12 cellular contexts compared by ENCODE assay signal in genomic region chr11:63845305-63845704, GRCh38. TPM values are rescaled to one million over a fixed set of nuclear protein-coding genes. Genes with fewer than 3 reads are reported as not detected.
DNase-seq lines count a peak whose midpoint lies in the region; ATAC-seq, FAIRE-seq and TF ChIP-seq lines count a peak whose summit lies in the region.
"Had no signal": no experiment of that assay in that cellular context is flagged by ENCODE, and none has a peak within 500 bp of the region (broad histone marks: within the 10 kb centered on the region; RNA-seq: fewer than 3 reads in every experiment).

No MANE protein-coding gene starts in this region.

- in situ Hi-C loops in ACHN (cut with HindIII; ENCODE audit: low pct_ligation_motif_present, low pct_unique_long_range_greater_than_20kb, low sequenced_read_pairs): no loop called here

- 27 to 53% methylated on average over 2 of the region's 2 CpGs for WGBS in body of pancreas, 2 donors
- 47 to 51% methylated on average over 2 of the region's 2 CpGs for WGBS in upper lobe of left lung, 2 donors

- no peak for TF ChIP-seq EP300 in upper lobe of left lung (IDR thresholded peaks at IDR 0.05)

- peak overlapping the region; percentile 32 to 95 (median 89) for H3K27ac ChIP-seq in body of pancreas
- peak overlapping the region; percentile 61 for H3K27ac ChIP-seq in keratinocyte (ENCODE audit: control insufficient read depth, insufficient read depth, low read length)
- H3K27ac ChIP-seq in upper lobe of left lung: peak overlapping the region; percentile 0 to 72 (median 50)

- H3K36me3 ChIP-seq in body of pancreas (replicated peaks in 1 of 2; ENCODE audit: insufficient read depth in 1 of 2, low read depth in 2 of 2) (no peaks in the 10 kb centered on the region), keratinocyte (ENCODE audit: control insufficient read depth in 2 of 2, extremely low read depth in 1 of 2, insufficient read depth in 2 of 2, low read length in 2 of 2) (peaks cover 6 to 22% of the 10 kb centered on the region in 2 experiments), upper lobe of left lung (peaks cover 0 to 20% (median 7%) of the 10 kb centered on the region in 4 donors)

- H3K9me3 ChIP-seq in body of pancreas (no peaks in the 10 kb centered on the region), keratinocyte (ENCODE audit: control insufficient read depth, low read depth, low read length) (no peaks in the 10 kb centered on the region), upper lobe of left lung (no peaks in the 10 kb centered on the region)

- FAIRE-seq in keratinocyte (lab: Jason Lieb, UNC): peak; percentile 67

- no peak overlapping the region for H3K4me3 ChIP-seq in body of pancreas
- no peak overlapping the region for H3K4me3 ChIP-seq in keratinocyte (ENCODE audit: control insufficient read depth in 2 of 3, extremely low read depth in 1 of 3, insufficient read depth in 2 of 3, low read depth in 1 of 3, low read length in 3 of 3)
- no peak overlapping the region for H3K4me3 ChIP-seq in upper lobe of left lung

- H3K4me1 ChIP-seq in body of pancreas: peaks cover 99% of the 10 kb centered on the region
- H3K4me1 ChIP-seq in keratinocyte (ENCODE audit: control insufficient read depth, extremely low read depth, insufficient read depth, low read length): peaks cover 48% of the 10 kb centered on the region
- peaks cover 73 to 83% (median 77%) of the 10 kb centered on the region in 4 donors for H3K4me1 ChIP-seq in upper lobe of left lung

- H3K27me3 ChIP-seq in body of pancreas (no peaks in the 10 kb centered on the region), keratinocyte (ENCODE audit: control insufficient read depth, extremely low read depth, insufficient read depth, low read length) (no peaks in the 10 kb centered on the region), upper lobe of left lung (no peaks in the 10 kb centered on the region)

- ATAC-seq in Right ventricle myocardium inferior (no peak), body of pancreas (no peak), upper lobe of left lung (ENCODE audit: low FRiP score in 2 of 2) (peak in 1 of 2 donors; percentile 44), HG02970 (IDR thresholded peaks at IDR 0.05; ENCODE audit: low FRiP score, unreplicated experiment) (no peak)

- no peak overlapping the region for H2AFZ ChIP-seq in keratinocyte (ENCODE audit: control insufficient read depth, low read length)

- no peak for TF ChIP-seq POLR2A in body of pancreas (IDR thresholded peaks at IDR 0.05)
- TF ChIP-seq POLR2A in upper lobe of left lung (IDR thresholded peaks at IDR 0.05): no peak

- H4K20me1 ChIP-seq in keratinocyte (ENCODE audit: control insufficient read depth, extremely low read depth, insufficient read depth, low read length): peaks cover 35% of the 10 kb centered on the region

- peaks cover 12% of the 10 kb centered on the region for H3K9me1 ChIP-seq in keratinocyte (ENCODE audit: control insufficient read depth, extremely low read depth, insufficient read depth, low read length)

- dilution Hi-C loops in keratinocyte (cut with MboI; ENCODE audit: extremely low pct_ligation_motif_present, low sequenced_read_pairs): no loop called here

- peak overlapping the region; percentile 39 for H3K4me2 ChIP-seq in keratinocyte (ENCODE audit: control insufficient read depth, extremely low read depth, insufficient read depth, low read depth, low read length)

- DNase-seq in Right ventricle myocardium inferior (ENCODE audit: missing footprints): peak; percentile 1
- DNase-seq in cardiac septum (ENCODE audit: low spot score): no peak
- peak in 1 of 4 donors; percentile 31 for DNase-seq in body of pancreas
- DNase-seq in keratinocyte (ENCODE audit: low read depth, low spot score): no peak
- no peak for DNase-seq in upper lobe of left lung
- no peak for DNase-seq in DMS 273 (lab: John Stamatoyannopoulos, UW; ENCODE audit: unreplicated experiment)
- no peak for DNase-seq in ACHN
- DNase-seq: effector CD8-positive, alpha-beta T cell; midbrain; NCI-H1105; stimulated activated CD4-positive, alpha-beta T cell treated with anti-CD3 and anti-CD28 coated beads, Interleukin-4, amount 100 ng/mL, for 24 hours had no signal

- intact Hi-C loops in Right ventricle myocardium inferior (cut with DNase I): no loop called here
- intact Hi-C loops in cardiac septum (cut with DNase I): no loop called here
- intact Hi-C loops in body of pancreas (cut with DNase I): no loop called here

- H3K9ac ChIP-seq in keratinocyte (ENCODE audit: control insufficient read depth, extremely low read depth, insufficient read depth, low read length): no peak overlapping the region

- H3K79me2 ChIP-seq in keratinocyte (ENCODE audit: control insufficient read depth, insufficient read depth, low read length): peaks cover 91% of the 10 kb centered on the region

- TF ChIP-seq CTCF in body of pancreas (IDR thresholded peaks at IDR 0.05): no peak
- no peak for TF ChIP-seq CTCF in keratinocyte (optimal IDR thresholded peaks at IDR 0.05 in 1 of 3, IDR thresholded peaks at IDR 0.05 in 1 of 3, conservative IDR thresholded peaks at IDR 0.05 in 1 of 3; ENCODE audit: extremely low read depth in 1 of 3, insufficient read depth in 2 of 3, low read length in 3 of 3)
- TF ChIP-seq CTCF in upper lobe of left lung (IDR thresholded peaks at IDR 0.05): no peak

RNA-seq across cellular contexts. Expression of gene MARK2, which starts 6.4 kb away (rescaled TPM):
- total RNA-seq in Right ventricle myocardium inferior: 37.4 TPM
- total RNA-seq in cardiac septum: 32.4 TPM
- 10 to 100 TPM; 32.2 to 33.9 TPM for total RNA-seq in body of pancreas
- polyA plus RNA-seq in keratinocyte: 18.6 to 35.2 TPM (median 20.8 TPM) in 3 replicates
- polyA plus RNA-seq in keratinocyte (2011; ENCODE audit: low read depth): 27.1 TPM
- polyA plus RNA-seq in keratinocyte (2011; cell fraction: cytosol; rRNA removed): 24.1 and 28.4 TPM in 2 replicates
- 39.0 and 42.8 TPM in 2 replicates for polyA plus RNA-seq in keratinocyte (2011; cell fraction: nucleus; rRNA removed)
- 21.5 and 31.4 TPM in 2 replicates for polyA plus RNA-seq in keratinocyte (2012; ENCODE audit: low replicate concordance)
- polyA minus RNA-seq in keratinocyte: 26.5 to 45.0 TPM (median 29.9 TPM) in 3 replicates
- 51.0 TPM for polyA minus RNA-seq in keratinocyte (2011; cell fraction: cytosol; rRNA and poly(A)+ RNA removed)
- 37.9 and 42.1 TPM in 2 replicates for polyA minus RNA-seq in keratinocyte (2011; cell fraction: nucleus; rRNA and poly(A)+ RNA removed)
- 10 to 100 TPM; 41.7 to 67.1 (median 50.7) TPM for total RNA-seq in upper lobe of left lung

RNA-seq across cellular contexts. Expression of gene SPINDOC, which starts 32.0 kb away (rescaled TPM):
- total RNA-seq in Right ventricle myocardium inferior (11.9 TPM), cardiac septum (14.0 TPM), body of pancreas (10 to 100 TPM in 1 of 2 donors, 1 to 10 TPM in 1; 3.6 to 16.2 TPM), upper lobe of left lung (10 to 100 TPM in 5 of 6 donors, 1 to 10 TPM in 1; 9.0 to 22.5 (median 16.3) TPM)
- polyA plus RNA-seq in keratinocyte: 7.8 to 9.8 TPM (median 8.1 TPM) in 3 replicates
- 1.9 TPM for polyA plus RNA-seq in keratinocyte (2011; ENCODE audit: low read depth)
- 4.3 and 10.1 TPM in 2 replicates for polyA plus RNA-seq in keratinocyte (2011; cell fraction: cytosol; rRNA removed)
- 8.5 and 9.3 TPM in 2 replicates for polyA plus RNA-seq in keratinocyte (2011; cell fraction: nucleus; rRNA removed)
- polyA plus RNA-seq in keratinocyte (2012; ENCODE audit: low replicate concordance): 6.6 and 11.2 TPM in 2 replicates
- polyA minus RNA-seq in keratinocyte: 4.4 to 9.3 TPM (median 4.6 TPM) in 3 replicates
- polyA minus RNA-seq in keratinocyte (2011; cell fraction: cytosol; rRNA and poly(A)+ RNA removed): 7.7 TPM
- polyA minus RNA-seq in keratinocyte (2011; cell fraction: nucleus; rRNA and poly(A)+ RNA removed): 3.3 and 5.1 TPM in 2 replicates
